In genomic region chr6:12129523-12129922, GRCh38 we compare ENCODE assay signal across 3 cellular contexts.
"Had no signal": no experiment of that assay in that cellular context is flagged by ENCODE, and none has a peak within 500 bp of the region (broad histone marks: within the 10 kb centered on the region; RNA-seq: fewer than 3 reads in every experiment).

No MANE protein-coding gene starts in this region.

- ATAC-seq: GM12878 had no signal

- DNase-seq: GDM1, GF-D8 had no signal

- H3K4me3 ChIP-seq: GM12878 had no signal
